Comparison of ENCODE assay signal across 8 cellular contexts in the genomic region with DNA sequence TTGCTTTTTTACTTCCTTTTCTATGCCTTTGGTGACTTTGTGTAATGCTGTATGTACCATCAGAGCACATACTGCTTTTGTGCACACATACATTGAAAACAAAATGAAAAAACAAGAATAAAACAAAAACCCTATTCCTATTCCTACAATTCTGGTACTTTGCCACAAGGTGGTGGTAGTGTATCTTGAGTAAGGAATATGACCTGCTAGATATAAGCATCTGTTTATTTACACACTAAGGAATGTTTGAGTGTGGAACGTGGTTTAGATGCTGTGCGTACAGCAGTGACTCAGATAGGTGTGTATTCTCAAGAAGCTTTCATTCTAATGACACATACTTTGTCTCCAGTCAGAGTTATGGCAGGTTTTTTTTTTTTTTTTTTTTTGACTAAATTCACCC.
A peak's percentile ranks its signal among the peaks of the same experiment; 100 is the strongest.
DNase-seq lines count a peak whose midpoint lies in the region; ATAC-seq and TF ChIP-seq lines count a peak whose summit lies in the region.

No MANE protein-coding gene starts in this region.

- TF ChIP-seq CTCF in epithelial cell of proximal tubule (conservative IDR thresholded peaks at IDR 0.05; ENCODE audit: low read depth, low read length), result peak; percentile 46

- ATAC-seq in GM19467 (IDR thresholded peaks at IDR 0.05; ENCODE audit: unreplicated experiment) (no peak), HG02884 (IDR thresholded peaks at IDR 0.05; ENCODE audit: unreplicated experiment) (no peak)

- H3K27me3 Mint-ChIP-seq in activated naive CD4-positive, alpha-beta T cell treated with anti-CD3 and anti-CD28 coated beads for 36 hours (ENCODE audit: low read depth), result no peaks in the 10 kb centered on the region

- peaks cover 2% of the 10 kb centered on the region for H3K4me1 Mint-ChIP-seq in activated naive CD4-positive, alpha-beta T cell treated with anti-CD3 and anti-CD28 coated beads for 36 hours (ENCODE audit: low read depth)

- H3K4me3 Mint-ChIP-seq in activated naive CD4-positive, alpha-beta T cell treated with anti-CD3 and anti-CD28 coated beads for 36 hours, result no peak overlapping the region

- no peak overlapping the region for H3K4me3 ChIP-seq in epithelial cell of proximal tubule (ENCODE audit: low read depth, low read length)

- peaks cover 6% of the 10 kb centered on the region for H3K9me3 Mint-ChIP-seq in activated naive CD4-positive, alpha-beta T cell treated with anti-CD3 and anti-CD28 coated beads for 36 hours

- intact Hi-C loops in activated naive CD4-positive, alpha-beta T cell treated with anti-CD3 and anti-CD28 coated beads for 36 hours (cut with micrococcal nuclease), result loop anchor here (1.0 to 5.0 kb wide), 5 partner anchors 37 to 1762 kb away; no protein-coding TSS in a partner anchor

- peaks cover 1% of the 10 kb centered on the region for H3K36me3 Mint-ChIP-seq in activated naive CD4-positive, alpha-beta T cell treated with anti-CD3 and anti-CD28 coated beads for 36 hours (ENCODE audit: low read depth)

- H3K27ac Mint-ChIP-seq in activated naive CD4-positive, alpha-beta T cell treated with anti-CD3 and anti-CD28 coated beads for 36 hours, result no peak overlapping the region

- DNase-seq in activated naive CD4-positive, alpha-beta T cell treated with Interleukin-2 at 50 U/mL for 16 hours, result peak; percentile 21
- no peak for DNase-seq in activated naive CD4-positive, alpha-beta T cell treated with anti-CD3 and anti-CD28 coated beads for 36 hours
- DNase-seq in NCI-H82 treated with DMSO at 0.1 percent for 48 hours (lab: John Stamatoyannopoulos, UW; ENCODE audit: unreplicated experiment) (peak; percentile 63), epithelial cell of proximal tubule (ENCODE audit: low read depth) (no peak)
- DNase-seq in stimulated activated naive CD4-positive, alpha-beta T cell treated with Interleukin-2 at 50 U/mL for 16 hours (lab: John Stamatoyannopoulos, UW), result peak; percentile 4
- DNase-seq in effector CD4-positive, alpha-beta T cell, result no peak

- CTCF ChIA-PET in activated naive CD4-positive, alpha-beta T cell treated with anti-CD3 and anti-CD28 coated beads for 36 hours (lab: Charles Lee), result interaction anchor here (0.6 to 2.5 kb wide), 10 partner anchors 9 to 896 kb away, joined by 3 to 11 read pairs (median 3); no protein-coding TSS in a partner anchor

Comparison
In these comparisons a context has a peak if more than half of its experiments do, and no peak if none do; other contexts are left out.
1. DNase-seq: peak in activated naive CD4-positive, alpha-beta T cell treated with Interleukin-2 at 50 U/mL for 16 hours (single experiment), NCI-H82 treated with DMSO at 0.1 percent for 48 hours (single experiment) and stimulated activated naive CD4-positive, alpha-beta T cell treated with Interleukin-2 at 50 U/mL for 16 hours (single experiment); none in activated naive CD4-positive, alpha-beta T cell treated with anti-CD3 and anti-CD28 coated beads for 36 hours (single experiment), epithelial cell of proximal tubule (single experiment) and effector CD4-positive, alpha-beta T cell (single experiment).